In the genomic region with DNA sequence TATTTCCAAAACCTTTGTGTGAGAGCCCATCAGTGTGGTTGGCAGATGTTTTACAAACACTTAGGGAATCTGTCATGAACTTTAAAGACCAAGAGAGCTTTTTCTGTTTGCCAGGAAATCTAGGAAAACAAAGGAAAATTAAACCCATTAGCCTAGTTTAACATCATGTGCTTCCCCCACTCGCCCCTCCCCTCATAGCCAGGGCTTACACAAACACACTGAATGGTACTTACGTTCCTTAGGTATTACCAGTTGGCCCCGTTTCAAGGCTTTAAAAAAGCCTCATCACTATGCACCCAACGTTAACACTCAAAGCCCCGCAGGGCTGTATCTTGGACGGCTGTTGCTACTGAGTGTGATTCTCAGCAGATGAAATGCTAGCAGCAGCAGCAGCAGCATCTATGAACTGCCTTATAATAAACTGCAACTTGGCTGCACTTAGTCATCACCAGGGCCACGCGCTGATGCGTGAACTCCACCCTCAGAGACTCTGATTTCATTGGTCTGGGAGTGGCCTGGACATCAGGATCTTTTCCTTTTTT, we compare ENCODE assay signal across 1 cellular context.
TF ChIP-seq lines count a peak whose summit lies in the region.

No MANE protein-coding gene starts in this region.

TF ChIP-seq in HEK293, 187 proteins besides CTCF, POLR2A, EP300 and RAD21 (continued from another document):
- TF ChIP-seq HIC1 (tag by site-specific recombination; IDR thresholded peaks at IDR 0.05) (no peak), ZNF140 (tag by site-specific recombination; IDR thresholded peaks at IDR 0.05) (no peak), ZNF214 (tag by site-specific recombination; IDR thresholded peaks at IDR 0.05; ENCODE audit: borderline replicate concordance) (no peak), ZIC2 (tag by site-specific recombination; IDR thresholded peaks at IDR 0.05) (no peak), ZNF48 (tag by site-specific recombination; IDR thresholded peaks at IDR 0.05) (no peak), BCL11A (tag by site-specific recombination; IDR thresholded peaks at IDR 0.05; ENCODE audit: low read depth) (peak; percentile 34; the same call in 1 of the 2 replicates), ZBTB17 (tag by site-specific recombination; IDR thresholded peaks at IDR 0.05) (peak; percentile 75), ZNF843 (tag by site-specific recombination; IDR thresholded peaks at IDR 0.05) (peak; percentile 58; the same call in 1 of the 2 replicates), ZNF514 (tag by site-specific recombination; IDR thresholded peaks at IDR 0.05) (no peak), KLF9 (tag by site-specific recombination; IDR thresholded peaks at IDR 0.05; ENCODE audit: low read depth) (peak; percentile 31; the same call in 1 of the 2 replicates), MYNN (tag by site-specific recombination; IDR thresholded peaks at IDR 0.05; ENCODE audit: borderline replicate concordance) (no peak), ZNF629 (tag by site-specific recombination; IDR thresholded peaks at IDR 0.05) (peak; percentile 59), KLF16 (tag by site-specific recombination; IDR thresholded peaks at IDR 0.05) (0 out of 2 replicates have a peak, but pooled peaks have one; percentile 23), ZNF664 (tag by site-specific recombination; IDR thresholded peaks at IDR 0.05) (no peak), ZNF677 (tag by site-specific recombination; IDR thresholded peaks at IDR 0.05) (no peak), YY1 (tag by site-specific recombination; IDR thresholded peaks at IDR 0.05) (no peak), FEZF1 (tag by site-specific recombination; IDR thresholded peaks at IDR 0.05) (peak; percentile 69; the same call in 1 of the 2 replicates), ZNF24 (tag by site-specific recombination; IDR thresholded peaks at IDR 0.05) (peak; percentile 51; the same call in 1 of the 2 replicates), ZNF837 (tag by site-specific recombination; IDR thresholded peaks at IDR 0.05) (no peak), ZNF354C (tag by site-specific recombination; IDR thresholded peaks at IDR 0.05; ENCODE audit: borderline replicate concordance, low read depth) (no peak), RBAK (tag by site-specific recombination; IDR thresholded peaks at IDR 0.05) (no peak), ZNF501 (tag by site-specific recombination; IDR thresholded peaks at IDR 0.05) (peak; percentile 25; the same call in 1 of the 2 replicates)
- TF ChIP-seq, protein P1, sequence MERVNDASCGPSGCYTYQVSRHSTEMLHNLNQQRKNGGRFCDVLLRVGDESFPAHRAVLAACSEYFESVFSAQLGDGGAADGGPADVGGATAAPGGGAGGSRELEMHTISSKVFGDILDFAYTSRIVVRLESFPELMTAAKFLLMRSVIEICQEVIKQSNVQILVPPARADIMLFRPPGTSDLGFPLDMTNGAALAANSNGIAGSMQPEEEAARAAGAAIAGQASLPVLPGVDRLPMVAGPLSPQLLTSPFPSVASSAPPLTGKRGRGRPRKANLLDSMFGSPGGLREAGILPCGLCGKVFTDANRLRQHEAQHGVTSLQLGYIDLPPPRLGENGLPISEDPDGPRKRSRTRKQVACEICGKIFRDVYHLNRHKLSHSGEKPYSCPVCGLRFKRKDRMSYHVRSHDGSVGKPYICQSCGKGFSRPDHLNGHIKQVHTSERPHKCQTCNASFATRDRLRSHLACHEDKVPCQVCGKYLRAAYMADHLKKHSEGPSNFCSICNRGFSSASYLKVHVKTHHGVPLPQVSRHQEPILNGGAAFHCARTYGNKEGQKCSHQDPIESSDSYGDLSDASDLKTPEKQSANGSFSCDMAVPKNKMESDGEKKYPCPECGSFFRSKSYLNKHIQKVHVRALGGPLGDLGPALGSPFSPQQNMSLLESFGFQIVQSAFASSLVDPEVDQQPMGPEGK (tag by site-specific recombination; IDR thresholded peaks at IDR 0.05), result peak; percentile 61
- TF ChIP-seq, protein P2, sequence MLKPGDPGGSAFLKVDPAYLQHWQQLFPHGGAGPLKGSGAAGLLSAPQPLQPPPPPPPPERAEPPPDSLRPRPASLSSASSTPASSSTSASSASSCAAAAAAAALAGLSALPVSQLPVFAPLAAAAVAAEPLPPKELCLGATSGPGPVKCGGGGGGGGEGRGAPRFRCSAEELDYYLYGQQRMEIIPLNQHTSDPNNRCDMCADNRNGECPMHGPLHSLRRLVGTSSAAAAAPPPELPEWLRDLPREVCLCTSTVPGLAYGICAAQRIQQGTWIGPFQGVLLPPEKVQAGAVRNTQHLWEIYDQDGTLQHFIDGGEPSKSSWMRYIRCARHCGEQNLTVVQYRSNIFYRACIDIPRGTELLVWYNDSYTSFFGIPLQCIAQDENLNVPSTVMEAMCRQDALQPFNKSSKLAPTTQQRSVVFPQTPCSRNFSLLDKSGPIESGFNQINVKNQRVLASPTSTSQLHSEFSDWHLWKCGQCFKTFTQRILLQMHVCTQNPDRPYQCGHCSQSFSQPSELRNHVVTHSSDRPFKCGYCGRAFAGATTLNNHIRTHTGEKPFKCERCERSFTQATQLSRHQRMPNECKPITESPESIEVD (tag by site-specific recombination; IDR thresholded peaks at IDR 0.05), result peak; percentile 96
